1 cellular context compared by ENCODE assay signal in genomic region chr19:1863638-1864479, GRCh38.
TF ChIP-seq lines count a peak whose summit lies in the region.

No MANE protein-coding gene starts in this region.

TF ChIP-seq in WTC11, 78 proteins besides CTCF, POLR2A, EP300 and RAD21 (continued from another document):
- TF ChIP-seq FOXP4 (CRISPR knock-in tag; IDR thresholded peaks at IDR 0.05) (no peak), ARID4B (CRISPR knock-in tag; IDR thresholded peaks at IDR 0.05; ENCODE audit: borderline replicate concordance) (peak; percentile 87; the same call in 1 of the 2 replicates), CBFB (CRISPR knock-in tag; IDR thresholded peaks at IDR 0.05; ENCODE audit: low read depth) (0 out of 2 replicates have a peak, but pooled peaks have one; percentile 26), ELF4 (CRISPR knock-in tag; IDR thresholded peaks at IDR 0.05; ENCODE audit: low read depth) (no peak), GABPB1 (CRISPR knock-in tag; IDR thresholded peaks at IDR 0.05) (no peak), ZBTB21 (CRISPR knock-in tag; IDR thresholded peaks at IDR 0.05; ENCODE audit: borderline replicate concordance) (0 out of 2 replicates have a peak, but pooled peaks have one; percentile 41), E2F5 (CRISPR knock-in tag; IDR thresholded peaks at IDR 0.05) (peak; percentile 84), USF1 (CRISPR knock-in tag; IDR thresholded peaks at IDR 0.05) (peak; percentile 93), ZNF121 (CRISPR knock-in tag; IDR thresholded peaks at IDR 0.05) (no peak), FOXK1 (CRISPR knock-in tag; IDR thresholded peaks at IDR 0.05) (peak; percentile 79), USF2 (CRISPR knock-in tag; IDR thresholded peaks at IDR 0.05) (peak; percentile 93), ZNF423 (CRISPR knock-in tag; IDR thresholded peaks at IDR 0.05) (peak; percentile 43; the same call in 1 of the 2 replicates), ATF6 (CRISPR knock-in tag; IDR thresholded peaks at IDR 0.05) (no peak), AFF4 (CRISPR knock-in tag; IDR thresholded peaks at IDR 0.05; ENCODE audit: borderline replicate concordance) (no peak), ZNF671 (CRISPR knock-in tag; IDR thresholded peaks at IDR 0.05) (no peak), RELA (CRISPR knock-in tag; IDR thresholded peaks at IDR 0.05; ENCODE audit: borderline replicate concordance) (no peak), TEAD4 (CRISPR knock-in tag; IDR thresholded peaks at IDR 0.05) (0 out of 2 replicates have a peak, but pooled peaks have one; percentile 20), SP1 (CRISPR knock-in tag; conservative IDR thresholded peaks at IDR 0.05) (peak; percentile 92)
